1 cellular context compared by ENCODE assay signal in the genomic region with DNA sequence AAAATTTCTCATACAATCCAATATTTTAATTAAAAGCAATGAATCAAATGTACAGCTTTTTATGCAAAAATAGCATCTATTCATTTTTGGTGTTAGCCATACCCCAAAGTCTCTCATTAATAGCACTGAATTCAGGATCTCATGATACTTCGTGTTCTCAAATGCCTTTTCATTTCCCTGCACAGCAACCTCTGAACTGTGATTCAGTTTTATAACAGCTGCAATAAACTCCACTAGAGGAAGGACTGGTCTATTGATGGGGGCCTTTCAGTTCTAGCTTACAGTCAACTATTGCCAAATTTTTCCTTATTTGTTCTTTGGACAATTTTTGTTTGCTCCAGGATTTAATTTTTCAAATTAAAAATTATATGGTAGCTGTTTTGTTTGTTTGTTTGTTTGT.
TF ChIP-seq lines count a peak whose summit lies in the region.

No MANE protein-coding gene starts in this region.

TF ChIP-seq in HepG2, 621 proteins besides CTCF, POLR2A, EP300 and RAD21 (continued from another document):
- TF ChIP-seq, protein P1, sequence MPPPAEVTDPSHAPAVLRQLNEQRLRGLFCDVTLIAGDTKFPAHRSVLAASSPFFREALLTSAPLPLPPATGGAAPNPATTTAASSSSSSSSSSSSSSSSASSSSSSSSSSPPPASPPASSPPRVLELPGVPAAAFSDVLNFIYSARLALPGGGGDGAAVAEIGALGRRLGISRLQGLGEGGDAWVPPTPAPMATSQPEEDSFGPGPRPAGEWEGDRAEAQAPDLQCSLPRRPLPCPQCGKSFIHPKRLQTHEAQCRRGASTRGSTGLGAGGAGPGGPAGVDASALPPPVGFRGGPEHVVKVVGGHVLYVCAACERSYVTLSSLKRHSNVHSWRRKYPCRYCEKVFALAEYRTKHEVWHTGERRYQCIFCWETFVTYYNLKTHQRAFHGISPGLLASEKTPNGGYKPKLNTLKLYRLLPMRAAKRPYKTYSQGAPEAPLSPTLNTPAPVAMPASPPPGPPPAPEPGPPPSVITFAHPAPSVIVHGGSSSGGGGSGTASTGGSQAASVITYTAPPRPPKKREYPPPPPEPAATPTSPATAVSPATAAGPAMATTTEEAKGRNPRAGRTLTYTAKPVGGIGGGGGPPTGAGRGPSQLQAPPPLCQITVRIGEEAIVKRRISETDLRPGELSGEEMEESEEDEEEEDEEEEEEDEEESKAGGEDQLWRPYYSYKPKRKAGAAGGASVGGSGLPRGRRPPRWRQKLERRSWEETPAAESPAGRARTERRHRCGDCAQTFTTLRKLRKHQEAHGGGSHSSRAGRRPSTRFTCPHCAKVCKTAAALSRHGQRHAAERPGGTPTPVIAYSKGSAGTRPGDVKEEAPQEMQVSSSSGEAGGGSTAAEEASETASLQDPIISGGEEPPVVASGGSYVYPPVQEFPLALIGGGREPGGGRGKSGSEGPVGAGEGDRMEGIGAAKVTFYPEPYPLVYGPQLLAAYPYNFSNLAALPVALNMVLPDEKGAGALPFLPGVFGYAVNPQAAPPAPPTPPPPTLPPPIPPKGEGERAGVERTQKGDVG (CRISPR knock-in tag; IDR thresholded peaks at IDR 0.05; ENCODE audit: borderline replicate concordance), result no peak
- TF ChIP-seq ZBTB7A (CRISPR knock-in tag; IDR thresholded peaks at IDR 0.05) (no peak), CHD4 (IDR thresholded peaks at IDR 0.05; ENCODE audit: borderline replicate concordance, low read length) (no peak)
